30 cellular contexts compared by ENCODE assay signal in the genomic region with DNA sequence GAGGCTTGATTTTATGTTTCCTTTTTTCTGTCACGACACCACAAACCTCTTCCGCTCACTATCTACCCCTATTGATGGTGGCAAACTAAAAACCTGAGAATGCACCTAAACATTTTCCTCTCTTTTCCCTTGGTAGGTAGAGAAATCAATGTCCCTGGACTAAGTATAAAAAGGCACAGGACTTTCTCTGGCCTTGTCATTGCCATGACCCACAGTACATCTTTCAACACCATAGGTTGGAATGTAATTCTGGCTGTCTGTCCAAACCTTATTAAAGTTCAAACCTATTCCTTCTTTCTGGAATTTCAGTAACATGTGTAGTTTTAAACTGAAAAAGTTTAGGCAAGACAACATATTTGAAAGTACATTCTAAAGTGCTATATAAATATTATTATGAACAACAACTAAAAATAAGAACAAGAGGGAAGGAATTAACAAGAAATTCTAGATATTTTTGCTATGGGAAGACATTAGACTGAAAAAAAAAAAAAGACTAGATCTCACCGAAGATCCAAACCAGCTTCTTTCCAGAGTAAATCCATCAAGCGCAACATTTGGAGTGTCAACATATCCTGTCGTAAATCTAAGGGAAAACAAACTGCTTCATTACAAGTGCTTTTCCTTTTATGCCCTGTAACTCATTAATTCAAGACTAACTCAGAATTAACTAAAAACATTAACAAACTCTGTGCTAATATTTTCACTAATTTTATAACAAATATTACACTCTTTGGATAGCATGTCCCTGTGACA.
A peak's percentile ranks its signal among the peaks of the same experiment; 100 is the strongest.
DNase-seq lines count a peak whose midpoint lies in the region; ATAC-seq, FAIRE-seq and TF ChIP-seq lines count a peak whose summit lies in the region.
"Had no signal": no experiment of that assay in that cellular context is flagged by ENCODE, and none has a peak within 500 bp of the region (broad histone marks: within the 10 kb centered on the region; RNA-seq: fewer than 3 reads in every experiment).

No MANE protein-coding gene starts in this region.

- H3K9me1 ChIP-seq in endothelial cell of umbilical vein (replicated peaks; ENCODE audit: control insufficient read depth, extremely low read depth, insufficient read depth, low read length) = no peaks in the 10 kb centered on the region

- ATAC-seq in naive B cell (ENCODE audit: low read depth in 2 of 2) = no peak
- no peak for ATAC-seq in GM21390 (IDR thresholded peaks at IDR 0.05; ENCODE audit: unreplicated experiment)
- ATAC-seq: activated naive CD4-positive, alpha-beta T cell treated with anti-CD3 and anti-CD28 coated beads, Interleukin-2, amount 50 U/mL, for 72 hours; activated T-helper 17 cell treated with anti-CD3 and anti-CD28 coated beads, Interleukin-2, amount 50 U/mL, for 72 hours; GM23338; stimulated activated memory B cell treated with anti-CD40 and anti-IgM and Interleukin-4, amounts not matched to agents 10 μg/mL and 1 μg/mL and 100 μg/mL, for 72 hours had no signal

- H3K9me2 ChIP-seq in DOHH2 (replicated peaks; ENCODE audit: control insufficient read depth, low read length) = no peaks in the 10 kb centered on the region

- no peak for FAIRE-seq in endothelial cell of umbilical vein (lab: Jason Lieb, UNC)
- FAIRE-seq: frontal cortex had no signal

- intact Hi-C loops in endothelial cell of umbilical vein (cut with micrococcal nuclease) = no loop called here

- TF ChIP-seq CTCF in DOHH2 (IDR thresholded peaks at IDR 0.05; ENCODE audit: low read depth, low read length, poor library complexity, severe bottlenecking) (no peak), endothelial cell of umbilical vein (IDR thresholded peaks at IDR 0.05; ENCODE audit: extremely low read depth in 1 of 2, insufficient read depth in 1 of 2, low read depth in 1 of 2, low read length in 2 of 2) (no peak)

- H3K36me3 ChIP-seq in BLaER1 treated with 17β-estradiol and CSF1 and Interleukin-3, amounts not matched to agents 10 nM and 100 nM = peaks cover 11 to 60% (median 32%) of the 10 kb centered on the region in 11 experiments
- H3K36me3 ChIP-seq in DOHH2 (ENCODE audit: control insufficient read depth, low read length) (peaks cover 22% of the 10 kb centered on the region), endothelial cell of umbilical vein (ENCODE audit: control insufficient read depth in 2 of 2, extremely low read depth in 1 of 2, insufficient read depth in 2 of 2, low read length in 2 of 2) (no peaks in the 10 kb centered on the region)

- H3K9me3 Mint-ChIP-seq in naive B cell = peaks cover 0 to 4% (median 0%) of the 10 kb centered on the region in 7 donors
- H3K9me3 Mint-ChIP-seq: activated CD4-positive, alpha-beta memory T cell treated with anti-CD3 and anti-CD28 coated beads, Interleukin-2, amount 10 ng/mL, durations not matched to agents 7 days and 5 days; activated naive CD4-positive, alpha-beta T cell treated with anti-CD3 and anti-CD28 coated beads, Interleukin-2, amount 50 U/mL, for 72 hours; activated T-helper 17 cell treated with anti-CD3 and anti-CD28 coated beads, Interleukin-2, amount 50 U/mL, for 72 hours; GM23338; neural crest cell; stimulated activated memory B cell treated with anti-CD40 and anti-IgM and Interleukin-4, amounts not matched to agents 10 μg/mL and 1 μg/mL and 100 μg/mL, for 72 hours had no signal

- TF ChIP-seq POLR2A in endothelial cell of umbilical vein (IDR thresholded peaks at IDR 0.05; ENCODE audit: low read depth, low read length) = no peak

- no peaks in the 10 kb centered on the region for H3K27me3 ChIP-seq in BLaER1 treated with 17β-estradiol and CSF1 and Interleukin-3, amounts not matched to agents 10 nM and 100 nM
- no peaks in the 10 kb centered on the region for H3K27me3 ChIP-seq in DOHH2 (ENCODE audit: control insufficient read depth, low read length)
- no peaks in the 10 kb centered on the region for H3K27me3 ChIP-seq in endothelial cell of umbilical vein (ENCODE audit: control insufficient read depth in 2 of 2, insufficient read depth in 2 of 2, low read length in 2 of 2)
- H3K27me3 ChIP-seq: esophagus squamous epithelium, sigmoid colon, suprapubic skin had no signal

- H4K20me1 ChIP-seq in BLaER1 treated with 17β-estradiol and CSF1 and Interleukin-3, amounts not matched to agents 10 nM and 100 nM = no peaks in the 10 kb centered on the region
- H4K20me1 ChIP-seq in DOHH2 (ENCODE audit: control insufficient read depth, insufficient read depth, low read depth, low read length) = no peaks in the 10 kb centered on the region
- no peaks in the 10 kb centered on the region for H4K20me1 ChIP-seq in endothelial cell of umbilical vein (replicated peaks; ENCODE audit: control insufficient read depth, extremely low read depth, insufficient read depth, low read length)

- dilution Hi-C loops in endothelial cell of umbilical vein (cut with MboI; ENCODE audit: extremely low pct_ligation_motif_present, low sequenced_read_pairs) = no loop called here

- peaks cover 9 to 62% (median 46%) of the 10 kb centered on the region in 10 experiments; a peak in 19 of 20 replicates for H3K4me1 ChIP-seq in BLaER1 treated with 17β-estradiol and CSF1 and Interleukin-3, amounts not matched to agents 10 nM and 100 nM
- H3K4me1 ChIP-seq in DOHH2 (ENCODE audit: control insufficient read depth, low read length) (peaks cover 83% of the 10 kb centered on the region), endothelial cell of umbilical vein (ENCODE audit: control insufficient read depth, extremely low read depth, insufficient read depth, low read length) (no peaks in the 10 kb centered on the region)
- H3K4me1 ChIP-seq: esophagus squamous epithelium, sigmoid colon, suprapubic skin had no signal

- H3F3A ChIP-seq in DOHH2 (ENCODE audit: control insufficient read depth, insufficient read depth) = peaks cover 31% of the 10 kb centered on the region

- no TSS peak for BruUV-seq in endothelial cell of umbilical vein (replicated peaks; lab: Mats Ljungman, UMichigan)

- peak overlapping the region in 4 of 6 donors; percentile 4 to 61 (median 34) for H3K27ac Mint-ChIP-seq in naive B cell
- H3K27ac Mint-ChIP-seq: activated CD4-positive, alpha-beta memory T cell treated with anti-CD3 and anti-CD28 coated beads, Interleukin-2, amount 10 ng/mL, durations not matched to agents 7 days and 5 days; activated naive CD4-positive, alpha-beta T cell treated with anti-CD3 and anti-CD28 coated beads, Interleukin-2, amount 50 U/mL, for 72 hours; activated T-helper 17 cell treated with anti-CD3 and anti-CD28 coated beads, Interleukin-2, amount 50 U/mL, for 72 hours; endodermal cell; GM23338; stimulated activated memory B cell treated with anti-CD40 and anti-IgM and Interleukin-4, amounts not matched to agents 10 μg/mL and 1 μg/mL and 100 μg/mL, for 72 hours had no signal

- no peak overlapping the region for H3K4me3 ChIP-seq in BLaER1 treated with 17β-estradiol and CSF1 and Interleukin-3, amounts not matched to agents 10 nM and 100 nM
- H3K4me3 ChIP-seq in DOHH2 (ENCODE audit: low read length) (no peak overlapping the region), endothelial cell of umbilical vein (replicated peaks in 1 of 3; ENCODE audit: insufficient read depth in 1 of 3, low read depth in 1 of 3, low read length in 3 of 3) (no peak overlapping the region)
- H3K4me3 ChIP-seq: esophagus squamous epithelium, GM23338, lung, sigmoid colon, suprapubic skin had no signal

- H3K9me3 ChIP-seq in BLaER1 treated with 17β-estradiol and CSF1 and Interleukin-3, amounts not matched to agents 10 nM and 100 nM (replicated peaks in 1 of 11) = peaks cover 7 to 14% (median 12%) of the 10 kb centered on the region in 11 experiments
- H3K9me3 ChIP-seq in DOHH2 (ENCODE audit: control insufficient read depth, insufficient read depth, low read length) (peaks cover 5% of the 10 kb centered on the region; the same call in 1 of the 2 replicates), endothelial cell of umbilical vein (replicated peaks; ENCODE audit: control insufficient read depth, insufficient read depth, low read length) (no peaks in the 10 kb centered on the region)
- H3K9me3 ChIP-seq: sigmoid colon had no signal

- peaks cover 6 to 21% (median 6%) of the 10 kb centered on the region in 3 donors for H3K4me1 Mint-ChIP-seq in naive B cell
- H3K4me1 Mint-ChIP-seq: activated T-helper 17 cell treated with anti-CD3 and anti-CD28 coated beads, Interleukin-2, amount 50 U/mL, for 72 hours; CD4-positive, CD25-positive, alpha-beta regulatory T cell; GM23338; neural crest cell had no signal

- POLR2A ChIA-PET in endothelial cell of umbilical vein (lab: Charles Lee) = no interaction called here

- CTCF ChIA-PET in endothelial cell of umbilical vein (lab: Charles Lee) = no interaction called here

- DNase-seq in endothelial cell of umbilical vein (ENCODE audit: low read depth, low spot score) (peak; percentile 32), naive B cell (no peak), NOMO-1 (lab: John Stamatoyannopoulos, UW; ENCODE audit: unreplicated experiment in 2 of 2) (no peak)
- no peak for DNase-seq in activated CD4-positive, alpha-beta T cell treated with anti-CD3 and anti-CD28 coated beads, Interleukin-2, amount 50 U/mL, for 4 hours
- DNase-seq: activated CD4-positive, alpha-beta memory T cell treated with anti-CD3 and anti-CD28 coated beads, Interleukin-2, amount 10 ng/mL, durations not matched to agents 7 days and 5 days; activated CD8-positive, alpha-beta memory T cell treated with anti-CD3 and anti-CD28 coated beads, Interleukin-2, amount 50 U/mL, for 48 hours; anterior cingulate cortex; CD4-positive, CD25-positive, alpha-beta regulatory T cell; endodermal cell; esophagus squamous epithelium; Kasumi-1; NCI-H1694; NCI-H526; NK-92 treated with Interleukin-12 subunit alpha and Interleukin-12 subunit beta, amount 100 ng/mL, for 24 hours; posterior cingulate gyrus; sigmoid colon; stimulated activated CD4-positive, alpha-beta T cell treated with anti-CD3 and anti-CD28 coated beads, Interleukin-4, amount 100 ng/mL, for 24 hours; SW 1271 had no signal

- H3K27ac ChIP-seq in BLaER1 treated with 17β-estradiol and CSF1 and Interleukin-3, amounts not matched to agents 10 nM and 100 nM = peak overlapping the region in 8 of 11 experiments; percentile 23 to 73 (median 58); a peak in 13 of 22 replicates
- H3K27ac ChIP-seq in DOHH2 (ENCODE audit: low read depth, low read length) (peak overlapping the region; percentile 81), endothelial cell of umbilical vein (ENCODE audit: insufficient read depth, low read depth, low read length) (no peak overlapping the region)
- H3K27ac ChIP-seq: esophagus squamous epithelium, HL-60, sigmoid colon, suprapubic skin had no signal

- no peak overlapping the region for H2AFZ ChIP-seq in endothelial cell of umbilical vein (ENCODE audit: low read depth, low read length)
- H2AFZ ChIP-seq: GM23338 had no signal

- H3K4me3 Mint-ChIP-seq in naive B cell = peak overlapping the region in 1 of 8 donors; percentile 44
- H3K4me3 Mint-ChIP-seq: activated CD4-positive, alpha-beta memory T cell treated with anti-CD3 and anti-CD28 coated beads, Interleukin-2, amount 10 ng/mL, durations not matched to agents 7 days and 5 days; activated T-helper 17 cell treated with anti-CD3 and anti-CD28 coated beads, Interleukin-2, amount 50 U/mL, for 72 hours; CD4-positive, CD25-positive, alpha-beta regulatory T cell; endodermal cell; GM23338; neural crest cell; stimulated activated memory B cell treated with anti-CD40 and anti-IgM and Interleukin-4, amounts not matched to agents 10 μg/mL and 1 μg/mL and 100 μg/mL, for 72 hours had no signal

- H3K27me3 Mint-ChIP-seq in naive B cell = no peaks in the 10 kb centered on the region
- H3K27me3 Mint-ChIP-seq: activated CD4-positive, alpha-beta memory T cell treated with anti-CD3 and anti-CD28 coated beads, Interleukin-2, amount 10 ng/mL, durations not matched to agents 7 days and 5 days; activated T-helper 17 cell treated with anti-CD3 and anti-CD28 coated beads, Interleukin-2, amount 50 U/mL, for 72 hours; CD4-positive, CD25-positive, alpha-beta regulatory T cell; stimulated activated memory B cell treated with anti-CD40 and anti-IgM and Interleukin-4, amounts not matched to agents 10 μg/mL and 1 μg/mL and 100 μg/mL, for 72 hours had no signal

- 0 out of 2 replicates have a peak, but pooled peaks cover 3% of the 10 kb centered on the region for H3K79me2 ChIP-seq in DOHH2 (ENCODE audit: control insufficient read depth, low read length)
- no peaks in the 10 kb centered on the region for H3K79me2 ChIP-seq in endothelial cell of umbilical vein (ENCODE audit: control insufficient read depth, insufficient read depth, low read length)

- peak overlapping the region in 3 of 11 experiments; percentile 25 to 51 (median 31); a peak in 2 of 22 replicates for H3K9ac ChIP-seq in BLaER1 treated with 17β-estradiol and CSF1 and Interleukin-3, amounts not matched to agents 10 nM and 100 nM
- no peak overlapping the region for H3K9ac ChIP-seq in endothelial cell of umbilical vein (replicated peaks; ENCODE audit: extremely low read depth, insufficient read depth, low read length)

- H3K36me3 Mint-ChIP-seq in naive B cell = peaks cover 0 to 13% of the 10 kb centered on the region in 2 donors

- peak overlapping the region in 9 of 11 experiments; percentile 3 to 69 (median 60); a peak in 15 of 22 replicates for H3K4me2 ChIP-seq in BLaER1 treated with 17β-estradiol and CSF1 and Interleukin-3, amounts not matched to agents 10 nM and 100 nM
- H3K4me2 ChIP-seq in DOHH2 (ENCODE audit: low read length) (peak overlapping the region; percentile 50; the same call in 1 of the 2 replicates), endothelial cell of umbilical vein (ENCODE audit: insufficient read depth, low read length) (no peak overlapping the region)
- H3K4me2 ChIP-seq: GM23338 had no signal
